1 cellular context compared by ENCODE assay signal in genomic region chr19:48726573-48726972, GRCh38.
TF ChIP-seq lines count a peak whose summit lies in the region.

No MANE protein-coding gene starts in this region.

TF ChIP-seq in HEK293, 187 proteins besides CTCF, POLR2A, EP300 and RAD21 (continued from another document):
- TF ChIP-seq, protein P1, sequence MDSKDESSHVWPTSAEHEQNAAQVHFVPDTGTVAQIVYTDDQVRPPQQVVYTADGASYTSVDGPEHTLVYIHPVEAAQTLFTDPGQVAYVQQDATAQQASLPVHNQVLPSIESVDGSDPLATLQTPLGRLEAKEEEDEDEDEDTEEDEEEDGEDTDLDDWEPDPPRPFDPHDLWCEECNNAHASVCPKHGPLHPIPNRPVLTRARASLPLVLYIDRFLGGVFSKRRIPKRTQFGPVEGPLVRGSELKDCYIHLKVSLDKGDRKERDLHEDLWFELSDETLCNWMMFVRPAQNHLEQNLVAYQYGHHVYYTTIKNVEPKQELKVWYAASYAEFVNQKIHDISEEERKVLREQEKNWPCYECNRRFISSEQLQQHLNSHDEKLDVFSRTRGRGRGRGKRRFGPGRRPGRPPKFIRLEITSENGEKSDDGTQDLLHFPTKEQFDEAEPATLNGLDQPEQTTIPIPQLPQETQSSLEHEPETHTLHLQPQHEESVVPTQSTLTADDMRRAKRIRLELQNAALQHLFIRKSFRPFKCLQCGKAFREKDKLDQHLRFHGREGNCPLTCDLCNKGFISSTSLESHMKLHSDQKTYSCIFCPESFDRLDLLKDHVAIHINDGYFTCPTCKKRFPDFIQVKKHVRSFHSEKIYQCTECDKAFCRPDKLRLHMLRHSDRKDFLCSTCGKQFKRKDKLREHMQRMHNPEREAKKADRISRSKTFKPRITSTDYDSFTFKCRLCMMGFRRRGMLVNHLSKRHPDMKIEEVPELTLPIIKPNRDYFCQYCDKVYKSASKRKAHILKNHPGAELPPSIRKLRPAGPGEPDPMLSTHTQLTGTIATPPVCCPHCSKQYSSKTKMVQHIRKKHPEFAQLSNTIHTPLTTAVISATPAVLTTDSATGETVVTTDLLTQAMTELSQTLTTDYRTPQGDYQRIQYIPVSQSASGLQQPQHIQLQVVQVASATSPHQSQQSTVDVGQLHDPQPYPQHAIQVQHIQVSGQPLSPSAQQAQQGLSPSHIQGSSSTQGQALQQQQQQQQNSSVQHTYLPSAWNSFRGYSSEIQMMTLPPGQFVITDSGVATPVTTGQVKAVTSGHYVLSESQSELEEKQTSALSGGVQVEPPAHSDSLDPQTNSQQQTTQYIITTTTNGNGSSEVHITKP (tag by site-specific recombination; IDR thresholded peaks at IDR 0.05): no peak
- TF ChIP-seq SCRT2 (tag by site-specific recombination; IDR thresholded peaks at IDR 0.05): peak; percentile 67
- no peak for TF ChIP-seq ZXDB (tag by site-specific recombination; IDR thresholded peaks at IDR 0.05)
- peak; percentile 86 for TF ChIP-seq ATF2 (tag by site-specific recombination; IDR thresholded peaks at IDR 0.05; ENCODE audit: low read depth)
- no peak for TF ChIP-seq ZFP41 (tag by site-specific recombination; IDR thresholded peaks at IDR 0.05; ENCODE audit: borderline replicate concordance)
- no peak for TF ChIP-seq KLF16 (tag by site-specific recombination; IDR thresholded peaks at IDR 0.05)
- no peak for TF ChIP-seq ZNF777 (tag by site-specific recombination; IDR thresholded peaks at IDR 0.05; ENCODE audit: borderline replicate concordance)
- no peak for TF ChIP-seq RBAK (tag by site-specific recombination; IDR thresholded peaks at IDR 0.05)
- no peak for TF ChIP-seq ZNF501 (tag by site-specific recombination; IDR thresholded peaks at IDR 0.05)
- no peak for TF ChIP-seq ZNF362 (tag by site-specific recombination; IDR thresholded peaks at IDR 0.05)
- TF ChIP-seq, protein P2, sequence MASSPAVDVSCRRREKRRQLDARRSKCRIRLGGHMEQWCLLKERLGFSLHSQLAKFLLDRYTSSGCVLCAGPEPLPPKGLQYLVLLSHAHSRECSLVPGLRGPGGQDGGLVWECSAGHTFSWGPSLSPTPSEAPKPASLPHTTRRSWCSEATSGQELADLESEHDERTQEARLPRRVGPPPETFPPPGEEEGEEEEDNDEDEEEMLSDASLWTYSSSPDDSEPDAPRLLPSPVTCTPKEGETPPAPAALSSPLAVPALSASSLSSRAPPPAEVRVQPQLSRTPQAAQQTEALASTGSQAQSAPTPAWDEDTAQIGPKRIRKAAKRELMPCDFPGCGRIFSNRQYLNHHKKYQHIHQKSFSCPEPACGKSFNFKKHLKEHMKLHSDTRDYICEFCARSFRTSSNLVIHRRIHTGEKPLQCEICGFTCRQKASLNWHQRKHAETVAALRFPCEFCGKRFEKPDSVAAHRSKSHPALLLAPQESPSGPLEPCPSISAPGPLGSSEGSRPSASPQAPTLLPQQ (tag by site-specific recombination; IDR thresholded peaks at IDR 0.05): no peak; the same call in 1 of the 2 replicates
- TF ChIP-seq KLF10 (tag by site-specific recombination; IDR thresholded peaks at IDR 0.05): no peak
- TF ChIP-seq ZNF302 (tag by site-specific recombination; IDR thresholded peaks at IDR 0.05; ENCODE audit: low read depth): no peak
- TF ChIP-seq ZNF214 (tag by site-specific recombination; IDR thresholded peaks at IDR 0.05; ENCODE audit: borderline replicate concordance): no peak
- no peak for TF ChIP-seq ZNF549 (tag by site-specific recombination; IDR thresholded peaks at IDR 0.05)
- no peak for TF ChIP-seq ZNF677 (tag by site-specific recombination; IDR thresholded peaks at IDR 0.05)
- no peak for TF ChIP-seq OSR2 (tag by site-specific recombination; IDR thresholded peaks at IDR 0.05)
- peak; percentile 93 for TF ChIP-seq ZNF629 (tag by site-specific recombination; IDR thresholded peaks at IDR 0.05)
TF ChIP-seq in HEK293: peak in this region for 7.
